Comparison of ENCODE assay signal across 18 cellular contexts in the genomic region with DNA sequence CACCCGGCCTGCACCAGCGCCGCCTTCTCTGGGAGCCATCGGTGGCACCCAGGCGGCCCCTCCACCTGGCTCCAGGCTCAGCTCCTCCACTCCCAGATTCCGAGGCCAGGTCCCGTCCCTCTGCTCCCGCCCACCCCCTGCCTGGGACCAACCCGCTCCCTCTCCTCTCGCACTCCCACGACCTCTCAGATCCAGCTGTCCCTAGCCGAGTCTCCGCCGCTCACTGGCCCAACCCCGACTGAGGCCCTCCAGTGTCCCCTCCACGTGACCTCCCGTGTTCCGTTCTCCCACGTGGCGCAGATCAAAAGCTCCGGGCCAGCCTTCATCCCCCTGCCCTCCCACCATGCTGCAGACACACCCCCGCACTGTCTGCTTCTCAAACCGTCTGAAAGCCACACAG. TPM values are rescaled to one million over a fixed set of nuclear protein-coding genes. Genes with fewer than 3 reads are reported as not detected.
DNase-seq lines count a peak whose midpoint lies in the region; TF ChIP-seq lines count a peak whose summit lies in the region.
"Had no signal": no experiment of that assay in that cellular context is flagged by ENCODE, and none has a peak within 500 bp of the region (broad histone marks: within the 10 kb centered on the region; RNA-seq: fewer than 3 reads in every experiment).

No MANE protein-coding gene starts in this region.

- H3K9me3 Mint-ChIP-seq in chondrocyte (ENCODE audit: low read depth): peaks cover 6% of the 10 kb centered on the region
- peaks cover 12% of the 10 kb centered on the region for H3K9me3 Mint-ChIP-seq in neural progenitor cell
- H3K9me3 Mint-ChIP-seq in type B pancreatic cell: no peaks in the 10 kb centered on the region

- no peak overlapping the region for H3K9ac ChIP-seq in neural progenitor cell
- H3K9ac ChIP-seq: BLaER1 treated with 17β-estradiol and CSF1 and Interleukin-3, amounts not matched to agents 10 nM and 100 nM had no signal

- H3K79me2 ChIP-seq in neural progenitor cell (ENCODE audit: low read depth): no peaks in the 10 kb centered on the region

- H3F3A ChIP-seq in neural progenitor cell (ENCODE audit: low read depth): peaks cover 13% of the 10 kb centered on the region

- H3K4me3 Mint-ChIP-seq in chondrocyte (ENCODE audit: unreplicated experiment) (no peak overlapping the region), neural progenitor cell (no peak overlapping the region), type B pancreatic cell (no peak overlapping the region)
- H3K4me3 Mint-ChIP-seq: B cell; CD8-positive, alpha-beta T cell had no signal

- no peaks in the 10 kb centered on the region for H3K4me1 ChIP-seq in neural progenitor cell

- H3K4me1 Mint-ChIP-seq in chondrocyte (ENCODE audit: low read depth): no peaks in the 10 kb centered on the region
- peaks cover 3% of the 10 kb centered on the region for H3K4me1 Mint-ChIP-seq in neural progenitor cell
- no peaks in the 10 kb centered on the region for H3K4me1 Mint-ChIP-seq in type B pancreatic cell (ENCODE audit: unreplicated experiment)
- H3K4me1 Mint-ChIP-seq: B cell had no signal

- H3K36me3 Mint-ChIP-seq in chondrocyte (ENCODE audit: low read depth) (no peaks in the 10 kb centered on the region), neural progenitor cell (no peaks in the 10 kb centered on the region), type B pancreatic cell (no peaks in the 10 kb centered on the region)
- H3K36me3 Mint-ChIP-seq: CD8-positive, alpha-beta T cell had no signal

- H3K27me3 Mint-ChIP-seq in chondrocyte (ENCODE audit: low read depth) (peaks cover 24% of the 10 kb centered on the region), neural progenitor cell (ENCODE audit: insufficient read depth, low read depth) (peaks cover 15% of the 10 kb centered on the region), type B pancreatic cell (peaks cover 39% of the 10 kb centered on the region)

- H3K36me3 ChIP-seq in H7 (replicated peaks; ENCODE audit: control insufficient read depth, insufficient read depth, low read length) (no peaks in the 10 kb centered on the region), neural progenitor cell (no peaks in the 10 kb centered on the region)
- H3K36me3 ChIP-seq: BLaER1 treated with 17β-estradiol and CSF1 and Interleukin-3, amounts not matched to agents 10 nM and 100 nM had no signal

- peak; percentile 69 for DNase-seq in H7
- DNase-seq in chondrocyte (ENCODE audit: low spot score): peak; percentile 85
- DNase-seq in neural progenitor cell (ENCODE audit: low spot score): no peak
- peak; percentile 55 for DNase-seq in type B pancreatic cell (ENCODE audit: extremely low spot score, unreplicated experiment)
- no peak for DNase-seq in stimulated activated CD4-positive, alpha-beta T cell treated with anti-CD3 and anti-CD28 coated beads, Interleukin-4, amount 100 ng/mL, for 24 hours
- no peak for DNase-seq in cerebellum (ENCODE audit: low spot score)
- DNase-seq in NCI-H1417 (lab: John Stamatoyannopoulos, UW): no peak
- DNase-seq: Calu3, DMS79 treated with DMSO at 0.1 percent for 48 hours, GF-D8, HCEC 1CT, IMR-90 had no signal

- no peak overlapping the region for H2AFZ ChIP-seq in neural progenitor cell (replicated peaks)

- H3K4me2 ChIP-seq in neural progenitor cell: no peak overlapping the region
- H3K4me2 ChIP-seq: BLaER1 treated with 17β-estradiol and CSF1 and Interleukin-3, amounts not matched to agents 10 nM and 100 nM had no signal

- H3K4me3 ChIP-seq in H7 (ENCODE audit: insufficient read depth, low read depth, low read length) (no peak overlapping the region), neural progenitor cell (no peak overlapping the region)
- H3K4me3 ChIP-seq: BLaER1 treated with 17β-estradiol and CSF1 and Interleukin-3, amounts not matched to agents 10 nM and 100 nM had no signal

- TF ChIP-seq CTCF in chondrocyte (IDR thresholded peaks at IDR 0.05) (no peak), neural progenitor cell (IDR thresholded peaks at IDR 0.05) (no peak), type B pancreatic cell (conservative IDR thresholded peaks at IDR 0.05) (no peak)

- H3K27ac Mint-ChIP-seq in chondrocyte (ENCODE audit: unreplicated experiment): no peak overlapping the region
- H3K27ac Mint-ChIP-seq in neural progenitor cell: peak overlapping the region; percentile 5
- H3K27ac Mint-ChIP-seq in type B pancreatic cell: no peak overlapping the region
- H3K27ac Mint-ChIP-seq: B cell; CD8-positive, alpha-beta T cell had no signal

- no peak overlapping the region for H3K27ac ChIP-seq in neural progenitor cell
- H3K27ac ChIP-seq: BLaER1 treated with 17β-estradiol and CSF1 and Interleukin-3, amounts not matched to agents 10 nM and 100 nM; HL-60 had no signal

- H3K9me3 ChIP-seq in neural progenitor cell (ENCODE audit: low read depth): no peaks in the 10 kb centered on the region

- H4K20me1 ChIP-seq in neural progenitor cell (ENCODE audit: low read depth): no peaks in the 10 kb centered on the region
- H4K20me1 ChIP-seq: BLaER1 treated with 17β-estradiol and CSF1 and Interleukin-3, amounts not matched to agents 10 nM and 100 nM had no signal

- H3K27me3 ChIP-seq in H7 (ENCODE audit: control insufficient read depth, insufficient read depth, low read length) (no peaks in the 10 kb centered on the region), neural progenitor cell (peaks cover 15% of the 10 kb centered on the region)
- H3K27me3 ChIP-seq: BLaER1 treated with 17β-estradiol and CSF1 and Interleukin-3, amounts not matched to agents 10 nM and 100 nM had no signal

RNA-seq across cellular contexts. Expression of a gene that starts 14.4 kb away (rescaled TPM):
- total RNA-seq in H7 (2014; rRNA removed; shearing (Covaris generic)): 60.0 and 96.6 TPM in 2 replicates
- total RNA-seq in chondrocyte (not detected in 3 replicates), neural progenitor cell (ENCODE audit: low replicate concordance) (27.7 and 36.5 TPM in 2 replicates), type B pancreatic cell (ENCODE audit: low replicate concordance) (0.21 and 14.6 TPM in 2 replicates), cerebellum (5.9 TPM)
- total RNA-seq: A172; B cell; Calu3; CD8-positive, alpha-beta T cell; HT1080; IMR-90 had no signal

Comparison
In these comparisons a context has a peak if more than half of its experiments do, and no peak if none do; other contexts are left out.
1. DNase-seq: peak in H7 (single experiment), chondrocyte (single experiment) and type B pancreatic cell (single experiment); none in neural progenitor cell (single experiment), stimulated activated CD4-positive, alpha-beta T cell treated with anti-CD3 and anti-CD28 coated beads, Interleukin-4, amount 100 ng/mL, for 24 hours (single experiment), cerebellum (single experiment) and NCI-H1417 (0 of 3).